Comparison of ENCODE assay signal across 21 cellular contexts in genomic region chr2:86012017-86012712, GRCh38.
DNase-seq lines count a peak whose midpoint lies in the region; ATAC-seq and TF ChIP-seq lines count a peak whose summit lies in the region.
"Had no signal": no experiment of that assay in that cellular context is flagged by ENCODE, and none has a peak within 500 bp of the region (broad histone marks: within the 10 kb centered on the region; RNA-seq: fewer than 3 reads in every experiment).

No MANE protein-coding gene starts in this region.

- H3K4me1 Mint-ChIP-seq in stimulated activated naive CD8-positive, alpha-beta T cell treated with anti-CD3 and anti-CD28 coated beads, Interleukin-15, Interleukin-2, amounts not matched to agents 100 ng/mL and 50 ng/mL, for 24 hours (ENCODE audit: low read depth), result peaks cover 8% of the 10 kb centered on the region
- H3K4me1 Mint-ChIP-seq in stimulated activated naive CD8-positive, alpha-beta T cell treated with anti-CD3 and anti-CD28 coated beads, Interleukin-15, amount 100 ng/mL, for 72 hours, result peaks cover 5% of the 10 kb centered on the region
- H3K4me1 Mint-ChIP-seq in endothelial cell (ENCODE audit: unreplicated experiment) (no peaks in the 10 kb centered on the region), natural killer cell (peaks cover 4 to 5% of the 10 kb centered on the region in 2 donors)
- peaks cover 0 to 21% (median 12%) of the 10 kb centered on the region in 7 donors for H3K4me1 Mint-ChIP-seq in naive thymus-derived CD4-positive, alpha-beta T cell

- CTCF ChIA-PET in naive thymus-derived CD4-positive, alpha-beta T cell (lab: Charles Lee), result interaction anchor here (0.6 kb wide), 1 partner anchor 29 kb away, joined by 3 read pairs; no protein-coding TSS in a partner anchor

- peak overlapping the region; percentile 48 for H2BK120ac ChIP-seq in neuronal stem cell (ENCODE audit: low read depth, low read length)

- POLR2A ChIA-PET in naive thymus-derived CD4-positive, alpha-beta T cell (lab: Charles Lee), result no interaction called here

- no peak for ATAC-seq in stimulated activated naive CD8-positive, alpha-beta T cell treated with anti-CD3 and anti-CD28 coated beads, Interleukin-15, amount 100 ng/mL, for 72 hours
- ATAC-seq in aorta (ENCODE audit: low FRiP score) (peak; percentile 59), natural killer cell (no peak), GM18907 (IDR thresholded peaks at IDR 0.05; ENCODE audit: unreplicated experiment) (no peak)
- ATAC-seq in naive thymus-derived CD4-positive, alpha-beta T cell, result no peak
- ATAC-seq: GM12878 had no signal

- no peak overlapping the region for H3K4me3 Mint-ChIP-seq in stimulated activated naive CD8-positive, alpha-beta T cell treated with anti-CD3 and anti-CD28 coated beads, Interleukin-15, Interleukin-2, amounts not matched to agents 100 ng/mL and 50 ng/mL, for 24 hours
- no peak overlapping the region for H3K4me3 Mint-ChIP-seq in stimulated activated naive CD8-positive, alpha-beta T cell treated with anti-CD3 and anti-CD28 coated beads, Interleukin-15, amount 100 ng/mL, for 72 hours
- H3K4me3 Mint-ChIP-seq in endothelial cell (ENCODE audit: unreplicated experiment) (no peak overlapping the region), natural killer cell (no peak overlapping the region)
- H3K4me3 Mint-ChIP-seq in naive thymus-derived CD4-positive, alpha-beta T cell, result no peak overlapping the region

- H2BK12ac ChIP-seq in neuronal stem cell (ENCODE audit: low read length), result no peak overlapping the region

- TF ChIP-seq CTCF in endothelial cell (IDR thresholded peaks at IDR 0.05; ENCODE audit: unreplicated experiment) (no peak), natural killer cell (IDR thresholded peaks at IDR 0.05) (no peak)

- no peaks in the 10 kb centered on the region for H3K27me3 ChIP-seq in neuronal stem cell (ENCODE audit: control insufficient read depth in 3 of 3, insufficient read depth in 3 of 3, low read depth in 1 of 3, low read length in 3 of 3)
- no peaks in the 10 kb centered on the region for H3K27me3 ChIP-seq in aorta (ENCODE audit: control insufficient read depth in 1 of 2, insufficient read depth in 2 of 2, low read length in 1 of 2)
- no peaks in the 10 kb centered on the region for H3K27me3 ChIP-seq in naive thymus-derived CD4-positive, alpha-beta T cell (ENCODE audit: control insufficient read depth in 2 of 2, insufficient read depth in 2 of 2, low read length in 2 of 2)
- H3K27me3 ChIP-seq: MG63, Peyer's patch had no signal

- H3K36me3 Mint-ChIP-seq in stimulated activated naive CD8-positive, alpha-beta T cell treated with anti-CD3 and anti-CD28 coated beads, Interleukin-15, Interleukin-2, amounts not matched to agents 100 ng/mL and 50 ng/mL, for 24 hours (ENCODE audit: low read depth), result no peaks in the 10 kb centered on the region
- H3K36me3 Mint-ChIP-seq in endothelial cell (ENCODE audit: low read depth, unreplicated experiment), result peaks cover 15% of the 10 kb centered on the region
- peaks cover 6% of the 10 kb centered on the region for H3K36me3 Mint-ChIP-seq in natural killer cell
- H3K36me3 Mint-ChIP-seq in naive thymus-derived CD4-positive, alpha-beta T cell, result peaks cover 0 to 27% (median 12%) of the 10 kb centered on the region in 5 donors

- no peaks in the 10 kb centered on the region for H3K4me1 ChIP-seq in neuronal stem cell (ENCODE audit: control insufficient read depth in 2 of 2, insufficient read depth in 1 of 2, low read depth in 1 of 2, low read length in 2 of 2)
- H3K4me1 ChIP-seq in aorta (ENCODE audit: control insufficient read depth in 1 of 2, insufficient read depth in 2 of 2, low read length in 2 of 2), result no peaks in the 10 kb centered on the region
- H3K4me1 ChIP-seq in naive thymus-derived CD4-positive, alpha-beta T cell (ENCODE audit: control insufficient read depth in 2 of 2, insufficient read depth in 2 of 2, low read length in 2 of 2), result peaks cover 5 to 8% of the 10 kb centered on the region in 2 donors

- no peak for DNase-seq in stimulated activated naive CD8-positive, alpha-beta T cell treated with anti-CD3 and anti-CD28 coated beads, Interleukin-15, amount 100 ng/mL, for 72 hours
- no peak for DNase-seq in endothelial cell (ENCODE audit: low spot score)
- DNase-seq in neuronal stem cell (ENCODE audit: low spot score), result no peak
- peak in 1 of 2 donors; percentile 34 for DNase-seq in aorta
- no peak for DNase-seq in natural killer cell
- DNase-seq in naive thymus-derived CD4-positive, alpha-beta T cell, result no peak
- DNase-seq: ACHN; CD4-positive, alpha-beta memory T cell; DMS79; KG1; MG63; NCI-H1105 treated with DMSO at 0.1 percent for 48 hours; NCI-H187 treated with DMSO at 0.1 percent for 48 hours; NCI-H2171; NCI-H446 treated with DMSO at 0.1 percent for 48 hours; NCI-H748 treated with DMSO at 0.1 percent for 48 hours; SIG-M5 had no signal

- H3K9me3 ChIP-seq in neuronal stem cell (replicated peaks in 1 of 2; ENCODE audit: control insufficient read depth in 2 of 2, insufficient read depth in 1 of 2, low read depth in 1 of 2, low read length in 2 of 2), result peaks cover 3 to 7% of the 10 kb centered on the region in 2 donors
- no peaks in the 10 kb centered on the region for H3K9me3 ChIP-seq in aorta (ENCODE audit: control insufficient read depth, low read length)
- H3K9me3 ChIP-seq in naive thymus-derived CD4-positive, alpha-beta T cell (ENCODE audit: control insufficient read depth in 2 of 3, low read length in 3 of 3), result peaks cover 0 to 6% (median 4%) of the 10 kb centered on the region in 3 experiments

- H3K36me3 ChIP-seq in neuronal stem cell (replicated peaks in 1 of 2; ENCODE audit: control insufficient read depth in 2 of 2, insufficient read depth in 2 of 2, low read length in 2 of 2), result no peaks in the 10 kb centered on the region
- H3K36me3 ChIP-seq in aorta (ENCODE audit: control insufficient read depth in 1 of 2, insufficient read depth in 2 of 2, low read length in 1 of 2), result no peaks in the 10 kb centered on the region
- H3K36me3 ChIP-seq in naive thymus-derived CD4-positive, alpha-beta T cell (ENCODE audit: control insufficient read depth in 2 of 3, insufficient read depth in 3 of 3, low read length in 3 of 3), result no peaks in the 10 kb centered on the region
- H3K36me3 ChIP-seq: MG63, Peyer's patch had no signal

- H3K4me3 ChIP-seq in neuronal stem cell (ENCODE audit: low read length in 2 of 2), result no peak overlapping the region
- H3K4me3 ChIP-seq in aorta (ENCODE audit: low read length in 2 of 2), result no peak overlapping the region
- H3K4me3 ChIP-seq in naive thymus-derived CD4-positive, alpha-beta T cell (ENCODE audit: low read length), result no peak overlapping the region
- H3K4me3 ChIP-seq: GM12878, MG63, Peyer's patch had no signal

- peak overlapping the region; percentile 66 for H2BK5ac ChIP-seq in neuronal stem cell (ENCODE audit: low read length)

- H3K9ac ChIP-seq in neuronal stem cell (ENCODE audit: low read depth, low read length, poor library complexity), result peak overlapping the region; percentile 2

- no peaks in the 10 kb centered on the region for H3K27me3 Mint-ChIP-seq in stimulated activated naive CD8-positive, alpha-beta T cell treated with anti-CD3 and anti-CD28 coated beads, Interleukin-15, Interleukin-2, amounts not matched to agents 100 ng/mL and 50 ng/mL, for 24 hours
- no peaks in the 10 kb centered on the region for H3K27me3 Mint-ChIP-seq in stimulated activated naive CD8-positive, alpha-beta T cell treated with anti-CD3 and anti-CD28 coated beads, Interleukin-15, amount 100 ng/mL, for 72 hours
- H3K27me3 Mint-ChIP-seq in endothelial cell (ENCODE audit: unreplicated experiment) (peaks cover 11% of the 10 kb centered on the region), natural killer cell (ENCODE audit: low read depth in 2 of 2) (no peaks in the 10 kb centered on the region)
- peaks cover 0 to 7% (median 0%) of the 10 kb centered on the region in 5 donors for H3K27me3 Mint-ChIP-seq in naive thymus-derived CD4-positive, alpha-beta T cell

- peak overlapping the region; percentile 58 for H2AK5ac ChIP-seq in neuronal stem cell (ENCODE audit: low read depth, low read length)

- no peaks in the 10 kb centered on the region for H3K79me1 ChIP-seq in neuronal stem cell (ENCODE audit: low read depth, low read length)

- H3K4me2 ChIP-seq in neuronal stem cell (ENCODE audit: insufficient read depth, low read length, poor library complexity, severe bottlenecking), result no peak overlapping the region

- H2BK15ac ChIP-seq in neuronal stem cell (ENCODE audit: low read length), result peak overlapping the region; percentile 62

- peak overlapping the region; percentile 16 for H3K27ac Mint-ChIP-seq in stimulated activated naive CD8-positive, alpha-beta T cell treated with anti-CD3 and anti-CD28 coated beads, Interleukin-15, Interleukin-2, amounts not matched to agents 100 ng/mL and 50 ng/mL, for 24 hours
- H3K27ac Mint-ChIP-seq in stimulated activated naive CD8-positive, alpha-beta T cell treated with anti-CD3 and anti-CD28 coated beads, Interleukin-15, amount 100 ng/mL, for 72 hours, result no peak overlapping the region
- H3K27ac Mint-ChIP-seq in endothelial cell (ENCODE audit: unreplicated experiment) (peak overlapping the region; percentile 79), natural killer cell (no peak overlapping the region)
- peak overlapping the region in 1 of 9 donors; percentile 47 for H3K27ac Mint-ChIP-seq in naive thymus-derived CD4-positive, alpha-beta T cell

- no peak overlapping the region for H3K14ac ChIP-seq in neuronal stem cell (ENCODE audit: low read length)

- H3K27ac ChIP-seq in neuronal stem cell (replicated peaks; ENCODE audit: low read length) (no peak overlapping the region), aorta (ENCODE audit: low read depth in 1 of 2, low read length in 2 of 2) (no peak overlapping the region)
- no peak overlapping the region for H3K27ac ChIP-seq in naive thymus-derived CD4-positive, alpha-beta T cell (ENCODE audit: low read depth, low read length)
- H3K27ac ChIP-seq: Peyer's patch had no signal

- peak overlapping the region; percentile 67 for H3K23ac ChIP-seq in neuronal stem cell (ENCODE audit: low read depth, low read length, poor library complexity)

- H4K91ac ChIP-seq in neuronal stem cell (ENCODE audit: low read depth, low read length, poor library complexity), result no peak overlapping the region

- H3K9me3 Mint-ChIP-seq in stimulated activated naive CD8-positive, alpha-beta T cell treated with anti-CD3 and anti-CD28 coated beads, Interleukin-15, Interleukin-2, amounts not matched to agents 100 ng/mL and 50 ng/mL, for 24 hours, result peaks cover 12% of the 10 kb centered on the region
- H3K9me3 Mint-ChIP-seq in stimulated activated naive CD8-positive, alpha-beta T cell treated with anti-CD3 and anti-CD28 coated beads, Interleukin-15, amount 100 ng/mL, for 72 hours, result peaks cover 17 to 18% of the 10 kb centered on the region in 2 donors
- peaks cover 7% of the 10 kb centered on the region for H3K9me3 Mint-ChIP-seq in endothelial cell (ENCODE audit: unreplicated experiment)
- H3K9me3 Mint-ChIP-seq in natural killer cell, result peaks cover 2 to 4% of the 10 kb centered on the region in 2 donors
- H3K9me3 Mint-ChIP-seq in naive thymus-derived CD4-positive, alpha-beta T cell, result peaks cover 0 to 24% (median 11%) of the 10 kb centered on the region in 11 donors

- peak overlapping the region; percentile 59 for H3K18ac ChIP-seq in neuronal stem cell (ENCODE audit: low read length)

- no peak overlapping the region for H4K8ac ChIP-seq in neuronal stem cell (ENCODE audit: low read depth, low read length)

- peak overlapping the region; percentile 80 for H3K4ac ChIP-seq in neuronal stem cell (ENCODE audit: low read length)

- intact Hi-C loops in aorta (cut with DNase I), result no loop called here
- intact Hi-C loops in natural killer cell (cut with micrococcal nuclease), result no loop called here
- intact Hi-C loops in naive thymus-derived CD4-positive, alpha-beta T cell (cut with micrococcal nuclease), result no loop called here

- no CpG with 5 or more reads among the region's 9 CpGs for WGBS in neuronal stem cell (ENCODE audit: extremely low coverage in 2 of 2, insufficient read length in 2 of 2, insufficient replicate concordance in 1 of 2), 2 donors
- WGBS in aorta, 2 donors, result 59 to 69% methylated on average over 9 of the region's 9 CpGs

- no peak overlapping the region for H2AFZ ChIP-seq in neuronal stem cell (ENCODE audit: low read length)

Comparison
In these comparisons a context has a peak if more than half of its experiments do, and no peak if none do; other contexts are left out.
1. H3K27ac Mint-ChIP-seq: peak in stimulated activated naive CD8-positive, alpha-beta T cell treated with anti-CD3 and anti-CD28 coated beads, Interleukin-15, Interleukin-2, amounts not matched to agents 100 ng/mL and 50 ng/mL, for 24 hours (single experiment) and endothelial cell (single experiment); none in stimulated activated naive CD8-positive, alpha-beta T cell treated with anti-CD3 and anti-CD28 coated beads, Interleukin-15, amount 100 ng/mL, for 72 hours (0 of 2) and natural killer cell (0 of 2).